ENCODE assay signal across 1 cellular context in the genomic region with DNA sequence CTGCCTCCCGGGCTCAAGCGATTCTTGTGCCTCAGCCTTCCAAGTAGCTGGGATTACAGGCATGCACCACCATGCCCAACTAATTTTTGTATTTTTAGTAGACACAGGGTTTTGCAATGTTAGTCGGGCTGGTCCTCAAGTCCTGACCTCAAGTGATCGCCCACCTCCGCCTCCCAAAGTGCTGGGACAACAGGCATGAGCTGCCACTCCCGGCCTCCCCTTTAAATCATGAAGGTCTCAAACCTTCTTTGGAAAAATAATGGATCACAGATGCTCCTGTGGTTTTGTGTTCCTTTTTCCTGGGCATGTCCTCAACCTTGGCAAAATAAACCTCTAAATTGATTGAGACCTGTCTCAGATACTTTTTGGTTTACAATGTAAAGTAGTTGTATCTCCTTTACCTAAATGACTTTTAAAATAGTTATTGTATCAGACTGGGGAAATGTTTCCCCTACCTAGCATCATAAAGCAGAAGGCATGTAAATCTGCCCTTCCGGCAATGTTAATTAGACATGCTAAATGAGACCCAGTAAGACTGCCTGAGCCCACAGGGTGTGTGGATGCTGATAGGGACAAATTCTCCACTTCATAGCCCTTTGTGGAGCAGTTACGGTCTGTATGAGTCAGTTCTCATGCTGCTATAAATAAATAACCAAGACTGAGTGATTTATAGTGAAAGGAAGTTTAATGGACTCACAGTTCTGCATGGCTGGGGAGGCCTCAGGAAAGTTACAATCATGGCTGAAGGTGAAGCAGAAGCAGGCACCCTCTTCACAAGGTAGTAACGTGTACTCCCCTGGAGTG.
TF ChIP-seq lines count a peak whose summit lies in the region.

No MANE protein-coding gene starts in this region.

TF ChIP-seq in endothelial cell of umbilical vein, 7 proteins besides CTCF, POLR2A, EP300 and RAD21:
- TF ChIP-seq EZH2 (IDR thresholded peaks at IDR 0.05; ENCODE audit: borderline replicate concordance, low read depth, low read length, severe bottlenecking), result no peak
- no peak for TF ChIP-seq POLR2AphosphoS5 (IDR thresholded peaks at IDR 0.05; ENCODE audit: insufficient read depth, low read depth, low read length)
- no peak for TF ChIP-seq FOS (IDR thresholded peaks at IDR 0.05; ENCODE audit: borderline replicate concordance, insufficient read depth, low read length)
- no peak for TF ChIP-seq JUN (IDR thresholded peaks at IDR 0.05; ENCODE audit: borderline replicate concordance, insufficient read depth, insufficient read length, low read depth)
- no peak for TF ChIP-seq GATA2 (IDR thresholded peaks at IDR 0.05; ENCODE audit: insufficient read depth, insufficient read length, low read depth, low read length)
- TF ChIP-seq, protein P1, sequence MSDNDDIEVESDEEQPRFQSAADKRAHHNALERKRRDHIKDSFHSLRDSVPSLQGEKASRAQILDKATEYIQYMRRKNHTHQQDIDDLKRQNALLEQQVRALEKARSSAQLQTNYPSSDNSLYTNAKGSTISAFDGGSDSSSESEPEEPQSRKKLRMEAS (IDR thresholded peaks at IDR 0.05; ENCODE audit: insufficient read depth, insufficient read length), result no peak
- TF ChIP-seq MYC (IDR thresholded peaks at IDR 0.05; ENCODE audit: low read depth, low read length), result no peak
